Comparison of ENCODE assay signal across 33 cellular contexts in the genomic region with DNA sequence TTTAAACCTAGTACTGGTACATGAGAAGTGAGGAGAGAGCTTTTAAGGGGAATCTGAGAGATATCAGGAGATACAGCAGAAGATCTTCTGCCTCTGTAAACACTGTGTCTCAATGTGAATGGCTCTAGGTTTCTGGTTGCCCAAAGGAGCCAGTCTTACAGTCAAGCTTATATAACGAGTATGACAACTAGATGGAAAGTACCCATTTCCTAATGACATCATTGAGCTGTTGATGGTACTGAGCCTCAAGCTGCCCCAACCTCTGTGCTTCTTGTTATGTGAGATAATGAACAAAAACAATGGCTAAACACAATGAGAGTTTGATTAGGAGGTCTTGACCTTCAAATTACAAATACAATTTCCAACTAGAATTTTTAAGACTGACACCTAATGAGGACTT.
"Had no signal": no experiment of that assay in that cellular context is flagged by ENCODE, and none has a peak within 500 bp of the region (broad histone marks: within the 10 kb centered on the region; RNA-seq: fewer than 3 reads in every experiment).

No MANE protein-coding gene starts in this region.

- H3K4me3 ChIP-seq: body of pancreas, cardiac muscle cell, coronary artery, dorsolateral prefrontal cortex, heart right ventricle, left lung, lower lobe of right lung, pancreas, prostate gland, smooth muscle cell, vagina had no signal

- DNase-seq: activated B cell treated with CpG ODN at 0.5 μM for 24 hours; activated CD4-positive, alpha-beta T cell treated with anti-CD3 and anti-CD28 coated beads, Interleukin-2, amount 50 U/mL, for 4 hours; activated CD8-positive, alpha-beta memory T cell treated with anti-CD3 and anti-CD28 coated beads for 24 hours; activated effector memory CD4-positive, alpha-beta T cell treated with Interleukin-2 at 50 U/mL for 16 hours; activated naive CD4-positive, alpha-beta T cell treated with Interleukin-2 at 50 U/mL for 16 hours; anterior cingulate cortex; body of pancreas; dorsolateral prefrontal cortex; effector memory CD4-positive, alpha-beta T cell; foreskin fibroblast; heart right ventricle; kidney glomerular epithelial cell; left lung; lower lobe of right lung; mesenchymal stem cell; naive thymus-derived CD8-positive, alpha-beta T cell; nucleus accumbens; pancreas; stimulated activated CD4-positive, alpha-beta T cell treated with anti-CD3 and anti-CD28 coated beads, Interleukin-1b, Interleukin-23, amount 100 ng/mL, for 48 hours; stimulated activated CD4-positive, alpha-beta T cell treated with anti-CD3 and anti-CD28 coated beads, Interleukin-4, amount 100 ng/mL, for 4 hours; stimulated activated CD8-positive, alpha-beta memory T cell treated with anti-CD3 and anti-CD28 coated beads, Interleukin-4, amount 100 ng/mL, for 48 hours; stimulated activated naive CD8-positive, alpha-beta T cell treated with anti-CD3 and anti-CD28 coated beads, Interleukin-15, amount 100 ng/mL, for 72 hours; substantia nigra had no signal

- H3K4me2 ChIP-seq: smooth muscle cell had no signal

- H3K27me3 ChIP-seq: body of pancreas, cardiac muscle cell, dorsolateral prefrontal cortex, heart right ventricle, left lung, pancreas, vagina had no signal

- H3K36me3 ChIP-seq: cardiac muscle cell, heart right ventricle, left lung, lower lobe of right lung, pancreas, prostate gland, vagina had no signal

- ATAC-seq: body of pancreas; heart right ventricle; left lung; lower lobe of right lung; naive thymus-derived CD8-positive, alpha-beta T cell; pancreas; stimulated activated memory B cell treated with anti-CD40 and anti-IgM and Interleukin-4, amounts not matched to agents 10 μg/mL and 1 μg/mL and 100 μg/mL, for 72 hours; stimulated activated naive CD8-positive, alpha-beta T cell treated with anti-CD3 and anti-CD28 coated beads, Interleukin-15, amount 100 ng/mL, for 72 hours had no signal

- H3K27ac Mint-ChIP-seq: activated B cell treated with CpG ODN at 0.5 μM for 24 hours; activated naive CD8-positive, alpha-beta T cell; naive thymus-derived CD8-positive, alpha-beta T cell; stimulated activated memory B cell treated with anti-CD40 and anti-IgM and Interleukin-4, amounts not matched to agents 10 μg/mL and 1 μg/mL and 100 μg/mL, for 72 hours; stimulated activated naive CD8-positive, alpha-beta T cell treated with anti-CD3 and anti-CD28 coated beads, Interleukin-15, amount 100 ng/mL, for 72 hours; T-helper 2 cell treated with Interferon-gamma antibody and Interleukin-4, amounts not matched to agents 5 μg/mL and 100 μg/mL, for 36 hours; type B pancreatic cell had no signal

- H3K4me1 Mint-ChIP-seq: activated B cell treated with CpG ODN at 0.5 μM for 24 hours; naive thymus-derived CD8-positive, alpha-beta T cell; neural crest cell; stimulated activated memory B cell treated with anti-CD40 and anti-IgM and Interleukin-4, amounts not matched to agents 10 μg/mL and 1 μg/mL and 100 μg/mL, for 72 hours; stimulated activated naive CD8-positive, alpha-beta T cell treated with anti-CD3 and anti-CD28 coated beads, Interleukin-15, amount 100 ng/mL, for 72 hours had no signal

- H3K9me3 ChIP-seq: body of pancreas, heart right ventricle, left lung, lower lobe of right lung, pancreas, prostate gland, vagina had no signal

- H3K4me3 Mint-ChIP-seq: activated B cell treated with CpG ODN at 0.5 μM for 24 hours; activated naive CD8-positive, alpha-beta T cell; naive thymus-derived CD8-positive, alpha-beta T cell; neural crest cell; stimulated activated memory B cell treated with anti-CD40 and anti-IgM and Interleukin-4, amounts not matched to agents 10 μg/mL and 1 μg/mL and 100 μg/mL, for 72 hours; stimulated activated naive CD8-positive, alpha-beta T cell treated with anti-CD3 and anti-CD28 coated beads, Interleukin-15, amount 100 ng/mL, for 72 hours; T-helper 2 cell treated with Interferon-gamma antibody and Interleukin-4, amounts not matched to agents 5 μg/mL and 100 μg/mL, for 36 hours; type B pancreatic cell had no signal

- H3K36me3 Mint-ChIP-seq: activated naive CD8-positive, alpha-beta T cell; naive thymus-derived CD8-positive, alpha-beta T cell; stimulated activated memory B cell treated with anti-CD40 and anti-IgM and Interleukin-4, amounts not matched to agents 10 μg/mL and 1 μg/mL and 100 μg/mL, for 72 hours; type B pancreatic cell had no signal

- H3K27me3 Mint-ChIP-seq: activated B cell treated with CpG ODN at 0.5 μM for 24 hours; activated naive CD8-positive, alpha-beta T cell; stimulated activated memory B cell treated with anti-CD40 and anti-IgM and Interleukin-4, amounts not matched to agents 10 μg/mL and 1 μg/mL and 100 μg/mL, for 72 hours; stimulated activated naive CD8-positive, alpha-beta T cell treated with anti-CD3 and anti-CD28 coated beads, Interleukin-15, amount 100 ng/mL, for 72 hours had no signal

- H3K27ac ChIP-seq: body of pancreas, cardiac muscle cell, coronary artery, dorsolateral prefrontal cortex, heart right ventricle, left lung, lower lobe of right lung, pancreas, prostate gland, vagina had no signal

- FAIRE-seq: pancreas had no signal

- H3K9me3 Mint-ChIP-seq: T-helper 2 cell treated with Interferon-gamma antibody and Interleukin-4, amounts not matched to agents 5 μg/mL and 100 μg/mL, for 36 hours; type B pancreatic cell had no signal

- H3K4me1 ChIP-seq: body of pancreas, heart right ventricle, left lung, lower lobe of right lung, pancreas, prostate gland, vagina had no signal
